Comparison of ENCODE assay signal across 8 cellular contexts in the genomic region with DNA sequence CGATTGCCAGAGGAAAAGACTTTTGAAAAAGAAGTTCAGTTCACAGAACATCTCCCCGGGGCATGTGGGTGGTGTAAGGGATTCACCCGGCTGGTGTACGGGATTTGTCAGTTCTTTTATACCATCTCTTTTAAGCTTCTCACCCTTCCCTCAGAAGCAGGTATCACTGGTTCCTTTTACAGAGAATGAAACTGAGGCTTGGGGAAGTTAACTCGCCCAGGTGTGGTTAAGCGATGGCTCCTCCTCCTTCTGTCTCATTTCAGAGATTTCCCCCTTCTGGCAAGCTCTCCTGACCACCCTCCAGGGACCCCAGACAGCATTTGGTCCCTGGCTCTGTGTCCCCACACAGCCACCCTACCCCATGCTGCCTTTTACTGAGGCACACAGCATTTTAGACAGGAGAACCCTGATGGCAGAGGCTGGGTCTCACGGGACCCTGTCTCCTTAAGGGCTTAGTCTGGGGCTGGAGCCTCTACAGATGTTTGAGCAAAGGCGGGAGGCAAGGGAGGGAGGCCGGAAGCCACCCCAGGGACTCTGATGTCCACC. TPM values are rescaled to one million over a fixed set of nuclear protein-coding genes. Genes with fewer than 3 reads are reported as not detected.
DNase-seq lines count a peak whose midpoint lies in the region; ATAC-seq and TF ChIP-seq lines count a peak whose summit lies in the region.

No MANE protein-coding gene starts in this region.

- no peak for TF ChIP-seq EP300 in esophagus muscularis mucosa (IDR thresholded peaks at IDR 0.05)

- peaks cover 36 to 74% (median 69%) of the 10 kb centered on the region in 4 donors for H3K4me1 ChIP-seq in esophagus muscularis mucosa

- H3K4me3 Mint-ChIP-seq in T-helper 2 cell treated with Interferon-gamma antibody and Interleukin-4, amounts not matched to agents 5 μg/mL and 100 μg/mL, for 36 hours = peak overlapping the region; percentile 82
- no peak overlapping the region for H3K4me3 Mint-ChIP-seq in Calu3 (ENCODE audit: low read depth, unreplicated experiment)

- peak overlapping the region; percentile 97 for H3K27ac Mint-ChIP-seq in T-helper 2 cell treated with Interferon-gamma antibody and Interleukin-4, amounts not matched to agents 5 μg/mL and 100 μg/mL, for 36 hours
- no peak overlapping the region for H3K27ac Mint-ChIP-seq in Calu3 (ENCODE audit: unreplicated experiment)

- no peak for TF ChIP-seq CTCF in GM12875 (IDR thresholded peaks at IDR 0.05; ENCODE audit: borderline replicate concordance, insufficient read depth, low read depth, low read length)
- no peak for TF ChIP-seq CTCF in esophagus muscularis mucosa (IDR thresholded peaks at IDR 0.05)
- TF ChIP-seq CTCF in Calu3 (IDR thresholded peaks at IDR 0.05; ENCODE audit: unreplicated experiment) = no peak

- peaks cover 0 to 1% (median 0%) of the 10 kb centered on the region in 4 donors for H3K36me3 ChIP-seq in esophagus muscularis mucosa

- peak; percentile 16 for ATAC-seq in HG02588 (IDR thresholded peaks at IDR 0.05; ENCODE audit: unreplicated experiment)

- H3K4me3 ChIP-seq in GM12875 (ENCODE audit: low read depth, low read length) = peak overlapping the region; percentile 43
- peak overlapping the region in 1 of 4 donors; percentile 18 for H3K4me3 ChIP-seq in esophagus muscularis mucosa

- CTCF ChIA-PET in Calu3 (lab: Charles Lee) = interaction anchor here (3.0 kb wide), 1 partner anchor 32 kb away, joined by 8 read pairs; no protein-coding TSS in a partner anchor

- no peaks in the 10 kb centered on the region for H3K9me3 Mint-ChIP-seq in T-helper 2 cell treated with Interferon-gamma antibody and Interleukin-4, amounts not matched to agents 5 μg/mL and 100 μg/mL, for 36 hours
- no peaks in the 10 kb centered on the region for H3K9me3 Mint-ChIP-seq in Calu3 (ENCODE audit: low read depth, unreplicated experiment)

- intact Hi-C loops in esophagus muscularis mucosa (cut with DNase I) = loop anchor here (5.0 kb wide), 1 partner anchor 39 kb away; no protein-coding TSS in a partner anchor
- intact Hi-C loops in Calu3 (cut with micrococcal nuclease; ENCODE audit: unreplicated experiment) = loop anchor here (5.0 kb wide), 1 partner anchor 44 kb away; no protein-coding TSS in a partner anchor

- H3K27me3 Mint-ChIP-seq in T-helper 2 cell treated with Interferon-gamma antibody and Interleukin-4, amounts not matched to agents 5 μg/mL and 100 μg/mL, for 36 hours (ENCODE audit: low read depth) = no peaks in the 10 kb centered on the region
- no peaks in the 10 kb centered on the region for H3K27me3 Mint-ChIP-seq in Calu3 (ENCODE audit: unreplicated experiment)

- no peaks in the 10 kb centered on the region for H3K9me3 ChIP-seq in esophagus muscularis mucosa

- WGBS in esophagus muscularis mucosa = 80% methylated on average over 8 of the region's 9 CpGs

- DNase-seq in T-helper 2 cell treated with Interferon-gamma antibody and Interleukin-4, amounts not matched to agents 5 μg/mL and 100 μg/mL, for 36 hours (ENCODE audit: low spot score) = peak; percentile 51
- DNase-seq in esophagus muscularis mucosa (ENCODE audit: extremely low spot score) (no peak), Calu3 (no peak), ureter (ENCODE audit: low spot score) (no peak), KG1 (lab: John Stamatoyannopoulos, UW) (no peak)
- peak; percentile 38 to 58 (median 42) for DNase-seq in stimulated activated CD4-positive, alpha-beta T cell treated with anti-CD3 and anti-CD28 coated beads, TNF-alpha, amount 100 ng/mL, for 48 hours (ENCODE audit: low read depth in 3 of 3)

- H3K36me3 Mint-ChIP-seq in T-helper 2 cell treated with Interferon-gamma antibody and Interleukin-4, amounts not matched to agents 5 μg/mL and 100 μg/mL, for 36 hours (ENCODE audit: low read depth) = no peaks in the 10 kb centered on the region
- peaks cover 14% of the 10 kb centered on the region for H3K36me3 Mint-ChIP-seq in Calu3 (ENCODE audit: insufficient read depth, unreplicated experiment)

- peaks cover 57% of the 10 kb centered on the region for H3K4me1 Mint-ChIP-seq in T-helper 2 cell treated with Interferon-gamma antibody and Interleukin-4, amounts not matched to agents 5 μg/mL and 100 μg/mL, for 36 hours (ENCODE audit: low read depth)
- H3K4me1 Mint-ChIP-seq in Calu3 (ENCODE audit: low read depth, unreplicated experiment) = peaks cover 36% of the 10 kb centered on the region

- no peak for TF ChIP-seq POLR2A in esophagus muscularis mucosa (IDR thresholded peaks at IDR 0.05; ENCODE audit: low read depth)

- no peaks in the 10 kb centered on the region for H3K27me3 ChIP-seq in esophagus muscularis mucosa

- BruUV-seq in Calu3 (replicated peaks; lab: Mats Ljungman, UMichigan) = no TSS peak

- peak overlapping the region; percentile 29 to 50 (median 45) for H3K27ac ChIP-seq in esophagus muscularis mucosa (replicated peaks in 1 of 4)

RNA-seq across cellular contexts. Expression of a gene that starts 2.8 kb away (rescaled TPM):
- total RNA-seq in esophagus muscularis mucosa (100 to 1,000 TPM in 1 of 4 donors, 10 to 100 TPM in 3; 53.6 to 101 (median 80.7) TPM), Calu3 (2022) (83.0 and 101 TPM in 2 replicates), ureter (131 TPM)

Comparison
In these comparisons a context has a peak if more than half of its experiments do, and no peak if none do; other contexts are left out.
1. DNase-seq: peak in T-helper 2 cell treated with Interferon-gamma antibody and Interleukin-4, amounts not matched to agents 5 μg/mL and 100 μg/mL, for 36 hours (single experiment) and stimulated activated CD4-positive, alpha-beta T cell treated with anti-CD3 and anti-CD28 coated beads, TNF-alpha, amount 100 ng/mL, for 48 hours (3 of 3); none in esophagus muscularis mucosa (single experiment), Calu3 (single experiment), ureter (single experiment) and KG1 (single experiment).